In genomic region chr5:43065384-43066230, GRCh38 we compare ENCODE assay signal across 8 cellular contexts. TPM values are rescaled to one million over a fixed set of nuclear protein-coding genes. Genes with fewer than 3 reads are reported as not detected.
DNase-seq lines count a peak whose midpoint lies in the region; ATAC-seq, FAIRE-seq and TF ChIP-seq lines count a peak whose summit lies in the region.

No MANE protein-coding gene starts in this region.

- H3K9me3 ChIP-seq in AG04450 (ENCODE audit: control insufficient read depth, insufficient read depth, low read length) = no peaks in the 10 kb centered on the region
- H3K9me3 ChIP-seq in small intestine (ENCODE audit: control insufficient read depth, low read depth) = no peaks in the 10 kb centered on the region

- POLR2A ChIA-PET in AG04450 (lab: Yijun Ruan, JAX) = interaction anchor here (0.8 to 2.5 kb wide), 10 partner anchors 20 to 418 kb away, joined by 3 to 20 read pairs (median 6); partner anchors contain the start of genes TMEM267 and ZNF131

- H3K4me3 ChIP-seq in AG04450 (ENCODE audit: low read depth, low read length) = peak overlapping the region; percentile 92
- peak overlapping the region; percentile 58 to 84 for H3K4me3 ChIP-seq in small intestine (ENCODE audit: low read depth in 1 of 2, low read length in 2 of 2)

- peak; percentile 15 for ATAC-seq in GM19324 (IDR thresholded peaks at IDR 0.05; ENCODE audit: low FRiP score, unreplicated experiment)

- H3K4me1 ChIP-seq in small intestine (ENCODE audit: control insufficient read depth in 2 of 2, insufficient read depth in 1 of 2, low read depth in 1 of 2, low read length in 1 of 2) = peaks cover 0 to 13% of the 10 kb centered on the region in 2 donors

- H3K4me3 Mint-ChIP-seq in brain = peak overlapping the region; percentile 94 to 99 (median 96)

- peaks cover 45% of the 10 kb centered on the region for H3K4me1 Mint-ChIP-seq in brain

- no peaks in the 10 kb centered on the region for H3K9me3 Mint-ChIP-seq in brain

- H3K27me3 ChIP-seq in AG04450 (ENCODE audit: control insufficient read depth, insufficient read depth, low read length) (no peaks in the 10 kb centered on the region), small intestine (ENCODE audit: control insufficient read depth in 2 of 2, insufficient read depth in 2 of 2, low read length in 2 of 2) (no peaks in the 10 kb centered on the region)

- CTCF ChIA-PET in AG04450 (lab: Charles Lee) = interaction anchor here (0.6 to 2.6 kb wide), 12 partner anchors 12 to 157 kb away, joined by 3 to 23 read pairs (median 4); partner anchors contain the start of gene ANXA2R

- FAIRE-seq in small intestine (lab: Jason Lieb, UNC) = no peak

- H3K36me3 Mint-ChIP-seq in brain = peaks cover 22% of the 10 kb centered on the region

- peak overlapping the region; percentile 96 to 100 (median 99) for H3K27ac Mint-ChIP-seq in brain

- no peak for DNase-seq in AG04450 (ENCODE audit: low read depth, low spot score)
- peak; percentile 31 for DNase-seq in T-helper 22 cell (ENCODE audit: low read depth)
- peak; percentile 49 for DNase-seq in inferior parietal cortex (ENCODE audit: extremely low spot score)
- peak; percentile 51 for DNase-seq in small intestine
- DNase-seq in AG08396 (ENCODE audit: low spot score) = no peak

- H3K27ac ChIP-seq in AG04450 (ENCODE audit: low read depth, low read length) (peak overlapping the region; percentile 96), small intestine (ENCODE audit: low read depth in 1 of 2, low read length in 1 of 2) (peak overlapping the region; percentile 88 to 98)

- TF ChIP-seq CTCF in AG04450 (IDR thresholded peaks at IDR 0.05; ENCODE audit: low read depth, low read length) = no peak
- no peak for TF ChIP-seq CTCF in brain (conservative IDR thresholded peaks at IDR 0.05)

- no peak for TF ChIP-seq EP300 in Ishikawa (IDR thresholded peaks at IDR 0.05; ENCODE audit: borderline replicate concordance)

- WGBS in small intestine, 3 donors = 0 to 1% (median 0%) methylated on average over 36 of the region's 36 CpGs

- no peak for TF ChIP-seq RAD21 in Ishikawa (IDR thresholded peaks at IDR 0.05; ENCODE audit: low read depth)

- H3K36me3 ChIP-seq in small intestine (ENCODE audit: control insufficient read depth in 2 of 2, insufficient read depth in 2 of 2, low read length in 2 of 2) = peaks cover 0 to 7% of the 10 kb centered on the region in 2 donors

- H3K27me3 Mint-ChIP-seq in brain = peaks cover 13% of the 10 kb centered on the region

TF ChIP-seq in Ishikawa, 13 proteins besides CTCF, POLR2A, EP300 and RAD21:
- TF ChIP-seq YY1 (IDR thresholded peaks at IDR 0.05; ENCODE audit: low read depth) (peak; percentile 58; the same call in 1 of the 2 replicates), CEBPB (IDR thresholded peaks at IDR 0.05) (no peak)
TF ChIP-seq in Ishikawa: peak in this region for 1.

RNA-seq across cellular contexts. Expression of gene ANXA2R, which starts 25.5 kb away (rescaled TPM):
- polyA plus RNA-seq in AG04450 (2011; rRNA removed) (3.7 and 4.9 TPM in 2 replicates), brain (ENCODE audit: insufficient read depth, low read depth, low replicate concordance) (10.2 TPM), small intestine (1 to 10 TPM in 2 of 3 donors, under 1 TPM in 1; 0.67 to 5.1 (median 4.1) TPM)
- polyA minus RNA-seq in AG04450 (2011; rRNA and poly(A)+ RNA removed) = 4.3 and 4.6 TPM in 2 replicates

RNA-seq across cellular contexts. Expression of gene ZNF131, which starts 55.1 kb away (rescaled TPM):
- polyA plus RNA-seq in AG04450 (2011; rRNA removed) (30.4 and 42.5 TPM in 2 replicates), brain (ENCODE audit: insufficient read depth, low read depth, low replicate concordance) (19.7 TPM), small intestine (10 to 100 TPM; 17.6 to 23.5 (median 19.9) TPM)
- polyA minus RNA-seq in AG04450 (2011; rRNA and poly(A)+ RNA removed) = 32.5 and 37.4 TPM in 2 replicates

Comparison
In these comparisons a context has a peak if more than half of its experiments do, and no peak if none do; other contexts are left out.
1. DNase-seq: peak in T-helper 22 cell (single experiment), inferior parietal cortex (single experiment) and small intestine (single experiment); none in AG04450 (single experiment) and AG08396 (single experiment).